ENCODE assay signal across 8 cellular contexts in the genomic region with DNA sequence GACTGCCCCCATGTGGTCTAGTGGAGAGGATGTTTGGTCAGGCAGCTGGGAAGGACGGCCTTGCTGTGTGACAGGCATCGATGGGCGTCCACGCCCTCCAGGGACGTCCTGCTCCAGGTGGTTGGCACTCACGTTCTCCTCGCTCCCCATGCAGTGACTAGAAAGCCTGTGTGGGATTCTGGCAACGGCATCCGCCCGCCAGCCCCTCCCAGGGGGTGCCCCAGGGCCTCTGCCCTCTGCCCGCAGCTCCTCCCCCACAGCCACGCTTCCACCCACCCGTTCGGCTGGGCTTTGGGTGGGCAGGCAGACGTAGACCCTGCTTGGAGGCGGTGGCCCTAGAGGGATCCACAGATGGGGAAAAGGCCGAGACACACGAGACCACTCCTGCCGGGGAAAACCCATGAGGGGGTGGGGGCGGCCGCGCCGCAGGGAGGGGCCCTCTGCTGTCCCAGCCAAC. TPM values are rescaled to one million over a fixed set of nuclear protein-coding genes. Genes with fewer than 3 reads are reported as not detected.
DNase-seq lines count a peak whose midpoint lies in the region; ATAC-seq and TF ChIP-seq lines count a peak whose summit lies in the region.

No MANE protein-coding gene starts in this region.

- H3K27me3 ChIP-seq in CD8-positive, alpha-beta T cell (ENCODE audit: insufficient read depth, low read length) = no peaks in the 10 kb centered on the region

- peaks cover 13% of the 10 kb centered on the region for H3K36me3 ChIP-seq in CD8-positive, alpha-beta T cell (ENCODE audit: insufficient read depth, low read length)

- CTCF ChIA-PET in CD8-positive, alpha-beta T cell (lab: Charles Lee) = no interaction called here

- no peak for TF ChIP-seq CTCF in CD8-positive, alpha-beta T cell (IDR thresholded peaks at IDR 0.05)
- TF ChIP-seq CTCF in fibroblast of the aortic adventitia (IDR thresholded peaks at IDR 0.05; ENCODE audit: insufficient read depth, low read length) (no peak), progenitor cell of endocrine pancreas (IDR thresholded peaks at IDR 0.05; ENCODE audit: unreplicated experiment) (no peak)

- H3K4me1 Mint-ChIP-seq in CD8-positive, alpha-beta T cell (ENCODE audit: low read depth) = peaks cover 31% of the 10 kb centered on the region
- no peaks in the 10 kb centered on the region for H3K4me1 Mint-ChIP-seq in progenitor cell of endocrine pancreas (ENCODE audit: low read depth)

- H3K36me3 Mint-ChIP-seq in CD8-positive, alpha-beta T cell = peaks cover 26% of the 10 kb centered on the region
- H3K36me3 Mint-ChIP-seq in progenitor cell of endocrine pancreas (ENCODE audit: insufficient read depth) = peaks cover 6% of the 10 kb centered on the region

- H3K4me3 ChIP-seq in CD8-positive, alpha-beta T cell (ENCODE audit: low read depth, low read length) = peak overlapping the region; percentile 67
- H3K4me3 ChIP-seq in fibroblast of the aortic adventitia (ENCODE audit: low read depth, low read length) = no peak overlapping the region

- peak in 6 of 7 experiments; percentile 40 to 78 (median 57) for DNase-seq in CD8-positive, alpha-beta T cell
- DNase-seq in HT-29 (ENCODE audit: low spot score) (peak; percentile 81), fibroblast of the aortic adventitia (ENCODE audit: low read depth) (peak; percentile 4), retina (peak; percentile 37), DMS153 treated with DMSO at 0.1 percent for 48 hours (lab: John Stamatoyannopoulos, UW; ENCODE audit: unreplicated experiment) (no peak), progenitor cell of endocrine pancreas (ENCODE audit: low spot score, unreplicated experiment) (no peak)
- peak; percentile 62 for DNase-seq in activated CD8-positive, alpha-beta memory T cell treated with anti-CD3 and anti-CD28 coated beads, Interleukin-2, amount 50 U/mL, for 4 hours

- ATAC-seq in CD8-positive, alpha-beta T cell = peak; percentile 54
- peak; percentile 29 for ATAC-seq in GM19397 (IDR thresholded peaks at IDR 0.05; ENCODE audit: unreplicated experiment)

- H3K4me1 ChIP-seq in CD8-positive, alpha-beta T cell (ENCODE audit: insufficient read depth, low read length) = peaks cover 42% of the 10 kb centered on the region

- H3K27ac Mint-ChIP-seq in CD8-positive, alpha-beta T cell = peak overlapping the region; percentile 87
- no peak overlapping the region for H3K27ac Mint-ChIP-seq in progenitor cell of endocrine pancreas

- peak overlapping the region; percentile 50 for H3K27ac ChIP-seq in CD8-positive, alpha-beta T cell (ENCODE audit: low read depth, low read length)

- no peaks in the 10 kb centered on the region for H3K9me3 Mint-ChIP-seq in CD8-positive, alpha-beta T cell
- H3K9me3 Mint-ChIP-seq in progenitor cell of endocrine pancreas (ENCODE audit: low read depth) = no peaks in the 10 kb centered on the region

- no peaks in the 10 kb centered on the region for H3K9me3 ChIP-seq in CD8-positive, alpha-beta T cell (ENCODE audit: low read length)

- H3K27me3 Mint-ChIP-seq in CD8-positive, alpha-beta T cell (ENCODE audit: low read depth) = peaks cover 5% of the 10 kb centered on the region
- H3K27me3 Mint-ChIP-seq in progenitor cell of endocrine pancreas = peaks cover 28% of the 10 kb centered on the region

- intact Hi-C loops in CD8-positive, alpha-beta T cell (cut with DNase I, micrococcal nuclease) = loop anchor here (1.0 to 5.0 kb wide), 6 partner anchors 13 to 69 kb away; a partner anchor contains a TSS

- H3K4me3 Mint-ChIP-seq in CD8-positive, alpha-beta T cell = peak overlapping the region; percentile 80
- no peak overlapping the region for H3K4me3 Mint-ChIP-seq in progenitor cell of endocrine pancreas (ENCODE audit: low read depth)

- POLR2A ChIA-PET in CD8-positive, alpha-beta T cell (lab: Charles Lee) = interaction anchor here (0.7 to 2.8 kb wide), 6 partner anchors 11 to 160 kb away, joined by 3 to 13 read pairs (median 4); a partner anchor contains a TSS

RNA-seq across cellular contexts. Expression of a gene that starts 4.7 kb away (rescaled TPM):
- under 1 TPM; 0.56 to 0.81 TPM for total RNA-seq in CD8-positive, alpha-beta T cell
- total RNA-seq in HT-29 (2014; rRNA removed; shearing (Covaris generic)) = 0.28 TPM in 1 of 2 replicates, not detected in the other
- total RNA-seq in fibroblast of the aortic adventitia (ENCODE audit: low replicate concordance) = not detected in 2 replicates
- total RNA-seq in progenitor cell of endocrine pancreas = 0.29 TPM in 2 replicates

RNA-seq across cellular contexts. Expression of a gene that starts 17.1 kb away (rescaled TPM):
- total RNA-seq in CD8-positive, alpha-beta T cell = 100 to 1,000 TPM; 312 to 320 TPM
- total RNA-seq in HT-29 (2014; rRNA removed; shearing (Covaris generic)) = 1,584 and 1,604 TPM in 2 replicates
- 41.5 and 98.0 TPM in 2 replicates for total RNA-seq in fibroblast of the aortic adventitia (ENCODE audit: low replicate concordance)
- total RNA-seq in progenitor cell of endocrine pancreas = 111 and 112 TPM in 2 replicates

RNA-seq across cellular contexts. Expression of a gene that starts 29.2 kb away (rescaled TPM):
- 100 to 1,000 TPM; 118 to 124 TPM for total RNA-seq in CD8-positive, alpha-beta T cell
- 100 and 109 TPM in 2 replicates for total RNA-seq in HT-29 (2014; rRNA removed; shearing (Covaris generic))
- total RNA-seq in fibroblast of the aortic adventitia (ENCODE audit: low replicate concordance) (24.4 and 97.4 TPM in 2 replicates), progenitor cell of endocrine pancreas (78.1 and 78.5 TPM in 2 replicates)

RNA-seq across cellular contexts. Expression of a gene that starts 52.6 kb away (rescaled TPM):
- 1 to 10 TPM; 3.1 to 3.4 TPM for total RNA-seq in CD8-positive, alpha-beta T cell
- 1.2 and 1.7 TPM in 2 replicates for total RNA-seq in HT-29 (2014; rRNA removed; shearing (Covaris generic))
- total RNA-seq in fibroblast of the aortic adventitia (ENCODE audit: low replicate concordance) (not detected in 2 replicates), progenitor cell of endocrine pancreas (1.2 and 1.9 TPM in 2 replicates)

Comparison
In these comparisons a context has a peak if more than half of its experiments do, and no peak if none do; other contexts are left out.
1. DNase-seq: peak in CD8-positive, alpha-beta T cell (6 of 7), HT-29 (single experiment), activated CD8-positive, alpha-beta memory T cell treated with anti-CD3 and anti-CD28 coated beads, Interleukin-2, amount 50 U/mL, for 4 hours (single experiment), fibroblast of the aortic adventitia (single experiment) and retina (single experiment); none in DMS153 treated with DMSO at 0.1 percent for 48 hours (single experiment) and progenitor cell of endocrine pancreas (single experiment).